In the genomic region with DNA sequence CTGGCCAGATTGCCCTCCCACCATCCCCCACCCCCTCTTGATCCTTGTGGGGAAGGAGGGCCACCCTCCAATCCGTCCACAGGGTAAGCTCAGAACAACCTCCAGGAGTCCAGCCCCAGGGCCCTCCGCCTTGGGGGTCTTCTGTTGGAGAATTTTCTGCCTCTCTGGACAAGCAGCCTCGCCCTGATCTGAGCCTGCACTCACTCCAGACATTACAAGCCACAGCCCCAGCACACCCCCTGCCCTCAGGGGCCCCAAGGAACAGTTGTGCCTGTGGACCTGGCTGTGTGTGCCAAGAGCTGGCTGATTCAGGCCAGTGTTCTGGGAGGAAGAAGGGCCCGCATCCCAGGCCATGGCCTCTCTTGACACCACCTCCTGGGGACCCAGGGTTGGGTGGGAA, we compare ENCODE assay signal across 9 cellular contexts. TPM values are rescaled to one million over a fixed set of nuclear protein-coding genes. Genes with fewer than 3 reads are reported as not detected.
DNase-seq lines count a peak whose midpoint lies in the region; ATAC-seq and TF ChIP-seq lines count a peak whose summit lies in the region.
"Had no signal": no experiment of that assay in that cellular context is flagged by ENCODE, and none has a peak within 500 bp of the region (broad histone marks: within the 10 kb centered on the region; RNA-seq: fewer than 3 reads in every experiment).

No MANE protein-coding gene starts in this region.

- H3K27me3 ChIP-seq in esophagus muscularis mucosa: peaks cover 4 to 55% (median 27%) of the 10 kb centered on the region in 4 donors
- H3K27me3 ChIP-seq in prostate gland (replicated peaks; ENCODE audit: insufficient read depth): no peaks in the 10 kb centered on the region

- in situ Hi-C loops in GM13976 (cut with MboI; ENCODE audit: low sequenced_read_pairs, unreplicated experiment): no loop called here

- no peak for TF ChIP-seq EP300 in esophagus muscularis mucosa (IDR thresholded peaks at IDR 0.05)

- WGBS in esophagus muscularis mucosa: 61% methylated on average over 2 of the region's 4 CpGs
- WGBS in prostate gland: 72% methylated on average over 4 of the region's 4 CpGs

- H3K4me3 ChIP-seq in esophagus muscularis mucosa: peak overlapping the region; percentile 47 to 66 (median 56)
- H3K4me3 ChIP-seq in prostate gland: peak overlapping the region; percentile 38 to 43

- ATAC-seq in GM19328 (IDR thresholded peaks at IDR 0.05; ENCODE audit: unreplicated experiment) (no peak), GM21723 (IDR thresholded peaks at IDR 0.05; ENCODE audit: unreplicated experiment) (no peak), GM19463 (IDR thresholded peaks at IDR 0.05; ENCODE audit: unreplicated experiment) (no peak)

- CTCF ChIA-PET in RWPE1 (lab: Yijun Ruan, JAX): no interaction called here

- H3K36me3 ChIP-seq in esophagus muscularis mucosa (peaks cover 15 to 46% (median 31%) of the 10 kb centered on the region in 4 donors), prostate gland (no peaks in the 10 kb centered on the region)

- H3K4me1 ChIP-seq in esophagus muscularis mucosa (peaks cover 40 to 55% (median 51%) of the 10 kb centered on the region in 4 donors), prostate gland (replicated peaks) (peaks cover 7% of the 10 kb centered on the region)

- peak; percentile 30 for DNase-seq in GM13976 (ENCODE audit: low spot score)
- DNase-seq in RWPE1 (ENCODE audit: low spot score): no peak
- no peak for DNase-seq in esophagus muscularis mucosa (ENCODE audit: extremely low spot score)
- no peak for DNase-seq in prostate gland (ENCODE audit: low spot score)
- no peak for DNase-seq in NCI-H2171 treated with DMSO at 0.1 percent for 48 hours (lab: John Stamatoyannopoulos, UW)

- intact Hi-C loops in esophagus muscularis mucosa (cut with DNase I): no loop called here
- intact Hi-C loops in prostate gland (cut with DNase I): no loop called here

- TF ChIP-seq CTCF in GM13976 (IDR thresholded peaks at IDR 0.05; ENCODE audit: borderline replicate concordance, control extremely low read depth, extremely low read depth, insufficient read depth, missing control alignments): no peak
- no peak for TF ChIP-seq CTCF in RWPE1 (conservative IDR thresholded peaks at IDR 0.05; ENCODE audit: low read depth)
- TF ChIP-seq CTCF in esophagus muscularis mucosa (IDR thresholded peaks at IDR 0.05): no peak
- TF ChIP-seq CTCF in prostate gland (IDR thresholded peaks at IDR 0.05): no peak

- no peak for TF ChIP-seq POLR2A in esophagus muscularis mucosa (IDR thresholded peaks at IDR 0.05; ENCODE audit: low read depth)
- TF ChIP-seq POLR2A in prostate gland (IDR thresholded peaks at IDR 0.05): no peak

- H3K27ac ChIP-seq in RWPE1 (peak overlapping the region; percentile 89), esophagus muscularis mucosa (replicated peaks in 1 of 4) (peak overlapping the region; percentile 60 to 77 (median 69)), prostate gland (peak overlapping the region; percentile 91 to 94)

- POLR2A ChIA-PET in RWPE1 (lab: Yijun Ruan, JAX; ENCODE audit: low non-redundant PET): no interaction called here

- H3K9me3 ChIP-seq in esophagus muscularis mucosa (no peaks in the 10 kb centered on the region), prostate gland (no peaks in the 10 kb centered on the region)
- H3K9me3 ChIP-seq: adrenal gland had no signal

RNA-seq across cellular contexts. Expression of gene ARHGAP27, which starts 0.5 kb away (rescaled TPM):
- total RNA-seq in esophagus muscularis mucosa (10 to 100 TPM; 11.2 to 15.0 (median 12.9) TPM), prostate gland (10 to 100 TPM; 37.9 to 39.9 TPM)

RNA-seq across cellular contexts. Expression of gene PLEKHM1, which starts 57.4 kb away (rescaled TPM):
- total RNA-seq in esophagus muscularis mucosa (10 to 100 TPM; 28.5 to 38.0 (median 36.0) TPM), prostate gland (10 to 100 TPM; 33.2 to 39.8 TPM)
